Comparison of ENCODE assay signal across 8 cellular contexts in genomic region chrX:130028196-130028595, GRCh38. TPM values are rescaled to one million over a fixed set of nuclear protein-coding genes. Genes with fewer than 3 reads are reported as not detected.
DNase-seq lines count a peak whose midpoint lies in the region; ATAC-seq, FAIRE-seq and TF ChIP-seq lines count a peak whose summit lies in the region.

No MANE protein-coding gene starts in this region.

- H3K4me1 ChIP-seq in PC-3 (ENCODE audit: insufficient read depth, low read length) (no peaks in the 10 kb centered on the region; the same call in 1 of the 2 replicates), heart right ventricle (peaks cover 0 to 12% (median 0%) of the 10 kb centered on the region in 9 donors)

- WGBS in heart right ventricle, 2 donors = 62 to 67% methylated on average over 5 of the region's 5 CpGs

- no peaks in the 10 kb centered on the region for H3K79me2 ChIP-seq in PC-3 (ENCODE audit: low read length)

- peak; percentile 83 for TF ChIP-seq CTCF in PC-3 (conservative IDR thresholded peaks at IDR 0.05; ENCODE audit: low read depth, low read length)
- TF ChIP-seq CTCF in heart right ventricle (IDR thresholded peaks at IDR 0.05) = peak; percentile 38 to 80 (median 67)

- no peak overlapping the region for H2AFZ ChIP-seq in PC-3 (ENCODE audit: low read length)

- H3K4me3 ChIP-seq in PC-3 (ENCODE audit: low read length) (no peak overlapping the region), heart right ventricle (no peak overlapping the region)

- DNase-seq in DMS53 (lab: John Stamatoyannopoulos, UW) (peak; percentile 67), DMS53 treated with DMSO at 0.1 percent for 48 hours (lab: John Stamatoyannopoulos, UW; ENCODE audit: unreplicated experiment) (no peak), PC-3 (peak; percentile 54), heart right ventricle (peak; percentile 12 to 34), GM12892 (ENCODE audit: insufficient read length) (no peak)
- peak; percentile 80 for DNase-seq in activated effector memory CD4-positive, alpha-beta T cell treated with anti-CD3 and anti-CD28 coated beads, Interleukin-2, amount 50 U/mL, for 16 hours
- peak; percentile 8 to 29 (median 21) for DNase-seq in stimulated activated CD4-positive, alpha-beta T cell treated with anti-CD3 and anti-CD28 coated beads, Interleukin-12 subunit alpha, Interleukin-12 subunit beta, amount 100 ng/mL, for 48 hours (ENCODE audit: low read depth in 2 of 3, low spot score in 1 of 3)

- intact Hi-C loops in PC-3 (cut with micrococcal nuclease) = loop anchor here (1.0 kb wide), 1 partner anchor 103 kb away; no protein-coding TSS in a partner anchor
- intact Hi-C loops in heart right ventricle (cut with DNase I) = loop anchor here in 8 of 10 donors (2.0 to 10.0 kb wide), 5 partner anchors 46 to 423 kb away; partner anchors contain the start of gene BCORL1 (in 1 of the 8)

- H3K27ac ChIP-seq in PC-3 (ENCODE audit: low read length) = no peak overlapping the region
- no peak overlapping the region for H3K27ac ChIP-seq in heart right ventricle

- H3K9me2 ChIP-seq in PC-3 (replicated peaks; ENCODE audit: low read length) = no peaks in the 10 kb centered on the region

- no TSS peak for BruUV-seq in PC-3 (replicated peaks; lab: Mats Ljungman, UMichigan)

- POLR2A ChIA-PET in PC-3 (lab: Charles Lee; ENCODE audit: unreplicated experiment) = no interaction called here

- CTCF ChIA-PET in PC-3 (lab: Charles Lee) = interaction anchor here (0.6 to 1.3 kb wide), 2 partner anchors 103 to 337 kb away, joined by 3 to 4 read pairs; no protein-coding TSS in a partner anchor

- no peak for FAIRE-seq in GM12892 (lab: Jason Lieb, UNC)

- H3K27me3 ChIP-seq in PC-3 (ENCODE audit: low read length) (no peaks in the 10 kb centered on the region), heart right ventricle (no peaks in the 10 kb centered on the region)

- H3K36me3 ChIP-seq in PC-3 (ENCODE audit: low read depth, low read length) = peaks cover 3% of the 10 kb centered on the region; the same call in 1 of the 2 replicates
- peaks cover 0 to 79% (median 0%) of the 10 kb centered on the region in 9 donors for H3K36me3 ChIP-seq in heart right ventricle

- ATAC-seq in PC-3 = peak; percentile 42; the same call in 1 of the 2 replicates
- no peak for ATAC-seq in heart right ventricle
- ATAC-seq in HG02852 (IDR thresholded peaks at IDR 0.05; ENCODE audit: unreplicated experiment) = no peak

- TF ChIP-seq POLR2A in GM12892 (IDR thresholded peaks at IDR 0.05; ENCODE audit: low read depth, low read length) = no peak

- H3K4me2 ChIP-seq in PC-3 (ENCODE audit: low read length) = no peak overlapping the region

- H3K9me3 ChIP-seq in PC-3 (ENCODE audit: low read length) = no peaks in the 10 kb centered on the region
- H3K9me3 ChIP-seq in heart right ventricle = no peaks in the 10 kb centered on the region

- H3F3A ChIP-seq in PC-3 (ENCODE audit: low read length, unreplicated experiment) = no peaks in the 10 kb centered on the region

- H3K9ac ChIP-seq in PC-3 (ENCODE audit: low read length) = no peak overlapping the region

- H4K20me1 ChIP-seq in PC-3 (ENCODE audit: low read length) = no peaks in the 10 kb centered on the region

RNA-seq across cellular contexts. Expression of gene BCORL1, which starts 45.8 kb away (rescaled TPM):
- total RNA-seq in PC-3 (2014; rRNA removed) (3.1 and 3.9 TPM in 2 replicates), heart right ventricle (10 to 100 TPM in 1 of 10 donors, 1 to 10 TPM in 9; 4.9 to 12.8 (median 8.3) TPM)
- polyA plus RNA-seq in heart right ventricle = 1 to 10 TPM; 2.1 to 3.1 TPM
- 0.83 TPM for polyA plus RNA-seq in GM12892 (2012; ENCODE audit: missing spikeins)

Comparison
In these comparisons a context has a peak if more than half of its experiments do, and no peak if none do; other contexts are left out.
1. DNase-seq: peak in DMS53 (single experiment), PC-3 (single experiment), activated effector memory CD4-positive, alpha-beta T cell treated with anti-CD3 and anti-CD28 coated beads, Interleukin-2, amount 50 U/mL, for 16 hours (single experiment), heart right ventricle (2 of 2) and stimulated activated CD4-positive, alpha-beta T cell treated with anti-CD3 and anti-CD28 coated beads, Interleukin-12 subunit alpha, Interleukin-12 subunit beta, amount 100 ng/mL, for 48 hours (3 of 3); none in DMS53 treated with DMSO at 0.1 percent for 48 hours (single experiment) and GM12892 (single experiment).